In the genomic region with DNA sequence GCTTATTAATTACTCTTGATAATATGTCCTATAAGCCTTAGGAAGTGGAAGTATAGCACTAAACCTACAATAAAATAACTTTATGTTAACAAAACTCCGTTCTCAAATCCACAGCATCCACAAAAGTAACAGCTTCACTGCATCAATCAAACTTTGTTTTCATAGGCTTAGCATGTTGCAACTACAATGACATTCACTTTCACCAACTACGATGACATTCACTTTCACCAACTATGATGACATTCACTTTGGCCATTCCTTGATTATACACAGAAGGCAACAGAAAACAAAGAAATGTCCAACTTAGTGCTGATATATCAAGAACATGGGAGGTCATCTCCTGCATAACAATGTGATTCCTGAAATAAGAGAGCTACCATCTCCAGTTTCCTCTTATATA, we compare ENCODE assay signal across 3 cellular contexts.
A peak's percentile ranks its signal among the peaks of the same experiment; 100 is the strongest.
TF ChIP-seq lines count a peak whose summit lies in the region.

No MANE protein-coding gene starts in this region.

TF ChIP-seq in GM12891, 5 proteins besides CTCF, POLR2A, EP300 and RAD21:
- TF ChIP-seq PAX5 (IDR thresholded peaks at IDR 0.05; ENCODE audit: insufficient read depth, low read length, severe bottlenecking) (no peak), TAF1 (IDR thresholded peaks at IDR 0.05; ENCODE audit: low read depth, low read length) (no peak), SPI1 (IDR thresholded peaks at IDR 0.05; ENCODE audit: low read depth, low read length) (no peak), POU2F2 (IDR thresholded peaks at IDR 0.05; ENCODE audit: low read depth, low read length) (no peak), POLR2AphosphoS5 (IDR thresholded peaks at IDR 0.05; ENCODE audit: low read depth, low read length) (no peak)

TF ChIP-seq in IMR-90, 13 proteins besides CTCF, POLR2A, EP300 and RAD21:
- TF ChIP-seq RCOR1 (IDR thresholded peaks at IDR 0.05; ENCODE audit: insufficient replicate concordance, low read length) (no peak), MXI1 (IDR thresholded peaks at IDR 0.05; ENCODE audit: borderline replicate concordance, low read depth, low read length) (no peak), SMC3 (IDR thresholded peaks at IDR 0.05; ENCODE audit: low read depth, low read length) (no peak), RFX5 (IDR thresholded peaks at IDR 0.05; ENCODE audit: low read depth, low read length) (no peak), MAZ (IDR thresholded peaks at IDR 0.05; ENCODE audit: borderline replicate concordance, low read depth, low read length) (no peak), CHD1 (IDR thresholded peaks at IDR 0.05; ENCODE audit: low read depth, low read length) (no peak), MAFK (IDR thresholded peaks at IDR 0.05; ENCODE audit: low read depth, low read length) (no peak), CEBPB (IDR thresholded peaks at IDR 0.05; ENCODE audit: low read depth, low read length) (no peak), FOS (IDR thresholded peaks at IDR 0.05; ENCODE audit: low read depth, low read length) (no peak), BHLHE40 (IDR thresholded peaks at IDR 0.05; ENCODE audit: low read depth, low read length) (no peak), NFE2L2 (IDR thresholded peaks at IDR 0.05; ENCODE audit: low read depth, low read length) (no peak)
- TF ChIP-seq, protein P1, sequence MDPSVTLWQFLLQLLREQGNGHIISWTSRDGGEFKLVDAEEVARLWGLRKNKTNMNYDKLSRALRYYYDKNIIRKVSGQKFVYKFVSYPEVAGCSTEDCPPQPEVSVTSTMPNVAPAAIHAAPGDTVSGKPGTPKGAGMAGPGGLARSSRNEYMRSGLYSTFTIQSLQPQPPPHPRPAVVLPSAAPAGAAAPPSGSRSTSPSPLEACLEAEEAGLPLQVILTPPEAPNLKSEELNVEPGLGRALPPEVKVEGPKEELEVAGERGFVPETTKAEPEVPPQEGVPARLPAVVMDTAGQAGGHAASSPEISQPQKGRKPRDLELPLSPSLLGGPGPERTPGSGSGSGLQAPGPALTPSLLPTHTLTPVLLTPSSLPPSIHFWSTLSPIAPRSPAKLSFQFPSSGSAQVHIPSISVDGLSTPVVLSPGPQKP (IDR thresholded peaks at IDR 0.05; ENCODE audit: borderline replicate concordance, low read depth, low read length): no peak
- TF ChIP-seq, protein P2, sequence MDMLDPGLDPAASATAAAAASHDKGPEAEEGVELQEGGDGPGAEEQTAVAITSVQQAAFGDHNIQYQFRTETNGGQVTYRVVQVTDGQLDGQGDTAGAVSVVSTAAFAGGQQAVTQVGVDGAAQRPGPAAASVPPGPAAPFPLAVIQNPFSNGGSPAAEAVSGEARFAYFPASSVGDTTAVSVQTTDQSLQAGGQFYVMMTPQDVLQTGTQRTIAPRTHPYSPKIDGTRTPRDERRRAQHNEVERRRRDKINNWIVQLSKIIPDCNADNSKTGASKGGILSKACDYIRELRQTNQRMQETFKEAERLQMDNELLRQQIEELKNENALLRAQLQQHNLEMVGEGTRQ (IDR thresholded peaks at IDR 0.05; ENCODE audit: low read depth, low read length): no peak

TF ChIP-seq in K562, 482 proteins besides CTCF, POLR2A, EP300 and RAD21:
- peak; percentile 65; the same call in 1 of the 2 replicates for TF ChIP-seq CEBPB (tag; IDR thresholded peaks at IDR 0.05)
- TF ChIP-seq, protein P3, sequence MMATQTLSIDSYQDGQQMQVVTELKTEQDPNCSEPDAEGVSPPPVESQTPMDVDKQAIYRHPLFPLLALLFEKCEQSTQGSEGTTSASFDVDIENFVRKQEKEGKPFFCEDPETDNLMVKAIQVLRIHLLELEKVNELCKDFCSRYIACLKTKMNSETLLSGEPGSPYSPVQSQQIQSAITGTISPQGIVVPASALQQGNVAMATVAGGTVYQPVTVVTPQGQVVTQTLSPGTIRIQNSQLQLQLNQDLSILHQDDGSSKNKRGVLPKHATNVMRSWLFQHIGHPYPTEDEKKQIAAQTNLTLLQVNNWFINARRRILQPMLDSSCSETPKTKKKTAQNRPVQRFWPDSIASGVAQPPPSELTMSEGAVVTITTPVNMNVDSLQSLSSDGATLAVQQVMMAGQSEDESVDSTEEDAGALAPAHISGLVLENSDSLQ (IDR thresholded peaks at IDR 0.05): peak; percentile 23; the same call in 1 of the 2 replicates
- TF ChIP-seq, protein P4, sequence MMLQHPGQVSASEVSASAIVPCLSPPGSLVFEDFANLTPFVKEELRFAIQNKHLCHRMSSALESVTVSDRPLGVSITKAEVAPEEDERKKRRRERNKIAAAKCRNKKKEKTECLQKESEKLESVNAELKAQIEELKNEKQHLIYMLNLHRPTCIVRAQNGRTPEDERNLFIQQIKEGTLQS (IDR thresholded peaks at IDR 0.05): 0 out of 2 replicates have a peak, but pooled peaks have one; percentile 8
- TF ChIP-seq, protein P4 (CRISPR knock-in tag; conservative IDR thresholded peaks at IDR 0.05): no peak
- TF ChIP-seq, protein P5, sequence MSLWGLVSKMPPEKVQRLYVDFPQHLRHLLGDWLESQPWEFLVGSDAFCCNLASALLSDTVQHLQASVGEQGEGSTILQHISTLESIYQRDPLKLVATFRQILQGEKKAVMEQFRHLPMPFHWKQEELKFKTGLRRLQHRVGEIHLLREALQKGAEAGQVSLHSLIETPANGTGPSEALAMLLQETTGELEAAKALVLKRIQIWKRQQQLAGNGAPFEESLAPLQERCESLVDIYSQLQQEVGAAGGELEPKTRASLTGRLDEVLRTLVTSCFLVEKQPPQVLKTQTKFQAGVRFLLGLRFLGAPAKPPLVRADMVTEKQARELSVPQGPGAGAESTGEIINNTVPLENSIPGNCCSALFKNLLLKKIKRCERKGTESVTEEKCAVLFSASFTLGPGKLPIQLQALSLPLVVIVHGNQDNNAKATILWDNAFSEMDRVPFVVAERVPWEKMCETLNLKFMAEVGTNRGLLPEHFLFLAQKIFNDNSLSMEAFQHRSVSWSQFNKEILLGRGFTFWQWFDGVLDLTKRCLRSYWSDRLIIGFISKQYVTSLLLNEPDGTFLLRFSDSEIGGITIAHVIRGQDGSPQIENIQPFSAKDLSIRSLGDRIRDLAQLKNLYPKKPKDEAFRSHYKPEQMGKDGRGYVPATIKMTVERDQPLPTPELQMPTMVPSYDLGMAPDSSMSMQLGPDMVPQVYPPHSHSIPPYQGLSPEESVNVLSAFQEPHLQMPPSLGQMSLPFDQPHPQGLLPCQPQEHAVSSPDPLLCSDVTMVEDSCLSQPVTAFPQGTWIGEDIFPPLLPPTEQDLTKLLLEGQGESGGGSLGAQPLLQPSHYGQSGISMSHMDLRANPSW (CRISPR knock-in tag; IDR thresholded peaks at IDR 0.05): no peak
- TF ChIP-seq FOS (IDR thresholded peaks at IDR 0.05; ENCODE audit: extremely low read depth, insufficient read length): no peak
